8 cellular contexts compared by ENCODE assay signal in the genomic region with DNA sequence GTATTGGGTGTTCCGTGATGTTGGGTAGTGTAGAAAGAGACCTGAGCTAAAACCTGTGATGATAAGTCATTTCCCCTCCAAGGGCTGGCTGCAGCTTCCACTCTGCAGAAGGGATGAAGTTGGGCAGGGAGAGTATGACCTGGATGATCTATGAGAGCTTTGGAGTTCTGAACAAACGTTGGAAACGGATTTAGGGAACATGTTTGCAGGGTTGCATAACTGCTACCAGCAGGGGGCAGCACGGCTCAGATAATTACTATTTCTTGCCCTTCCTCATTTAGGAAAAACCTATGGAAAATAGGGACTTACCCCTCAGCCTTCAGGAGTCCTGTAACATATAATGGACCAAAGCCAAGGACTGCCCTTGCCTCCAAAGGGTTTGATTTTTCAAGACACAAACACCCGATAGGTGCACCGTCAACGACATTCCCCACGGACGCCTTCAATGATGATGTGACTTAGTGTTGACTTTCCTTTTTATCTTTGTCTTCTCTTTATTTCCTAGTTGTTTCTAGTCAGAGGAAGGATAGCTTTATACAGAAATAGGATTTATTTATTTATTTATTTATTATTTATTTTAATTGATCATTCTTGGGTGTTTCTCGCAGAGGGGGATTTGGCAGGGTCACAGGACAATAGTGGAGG.
DNase-seq lines count a peak whose midpoint lies in the region; ATAC-seq and TF ChIP-seq lines count a peak whose summit lies in the region.

No MANE protein-coding gene starts in this region.

- POLR2A ChIA-PET in PC-3 (lab: Charles Lee; ENCODE audit: unreplicated experiment) = no interaction called here

- H3K27ac ChIP-seq in PC-3 (ENCODE audit: low read length) = no peak overlapping the region
- no peak overlapping the region for H3K27ac ChIP-seq in iPS DF 6.9 (ENCODE audit: low read length)

- H3K4me1 Mint-ChIP-seq in activated T-helper 2 cell treated with anti-CD3 and anti-CD28 coated beads, Interferon-gamma antibody, Interleukin-2, Interleukin-4, amounts not matched to agents 10 μg/mL and 5 μg/mL and 100 μg/mL, durations not matched to agents 14 hours and 24 hours and 36 hours (ENCODE audit: low read depth) = no peaks in the 10 kb centered on the region

- ATAC-seq in PC-3 = peak; percentile 51; the same call in 1 of the 2 replicates

- no peaks in the 10 kb centered on the region for H4K20me1 ChIP-seq in PC-3 (ENCODE audit: low read length)

- CTCF ChIA-PET in PC-3 (lab: Charles Lee) = interaction anchor here (0.6 kb wide), 2 partner anchors 79 to 353 kb away, joined by 4 read pairs; no protein-coding TSS in a partner anchor

- no peak overlapping the region for H3K27ac Mint-ChIP-seq in activated T-helper 2 cell treated with anti-CD3 and anti-CD28 coated beads, Interferon-gamma antibody, Interleukin-2, Interleukin-4, amounts not matched to agents 10 μg/mL and 5 μg/mL and 100 μg/mL, durations not matched to agents 14 hours and 24 hours and 36 hours

- in situ Hi-C loops in astrocyte of the spinal cord (cut with HindIII; ENCODE audit: low sequenced_read_pairs) = no loop called here

- H3K9me3 ChIP-seq in PC-3 (ENCODE audit: low read length) (no peaks in the 10 kb centered on the region), iPS DF 6.9 (ENCODE audit: control insufficient read depth, insufficient read depth, low read length) (no peaks in the 10 kb centered on the region)

- no TSS peak for BruUV-seq in PC-3 (replicated peaks; lab: Mats Ljungman, UMichigan)

- intact Hi-C loops in PC-3 (cut with micrococcal nuclease) = loop anchor here (1.0 kb wide), 2 partner anchors 74 to 287 kb away; no protein-coding TSS in a partner anchor
- intact Hi-C loops in activated T-helper 2 cell treated with anti-CD3 and anti-CD28 coated beads, Interferon-gamma antibody, Interleukin-2, Interleukin-4, amounts not matched to agents 10 μg/mL and 5 μg/mL and 100 μg/mL, durations not matched to agents 14 hours and 24 hours and 36 hours (cut with micrococcal nuclease) = loop anchor here (1.0 kb wide), 2 partner anchors 74 to 287 kb away; no protein-coding TSS in a partner anchor

- H3K27me3 ChIP-seq in PC-3 (ENCODE audit: low read length) = no peaks in the 10 kb centered on the region
- H3K27me3 ChIP-seq in iPS DF 6.9 (ENCODE audit: control insufficient read depth, insufficient read depth, low read length) = no peaks in the 10 kb centered on the region

- H3F3A ChIP-seq in PC-3 (ENCODE audit: low read length, unreplicated experiment) = no peaks in the 10 kb centered on the region

- TF ChIP-seq CTCF in AG10803 (conservative IDR thresholded peaks at IDR 0.05; ENCODE audit: low read length) (peak; percentile 88), PC-3 (conservative IDR thresholded peaks at IDR 0.05; ENCODE audit: low read depth, low read length) (peak; percentile 74), astrocyte of the spinal cord (IDR thresholded peaks at IDR 0.05; ENCODE audit: low read depth, low read length) (peak; percentile 75)

- no CpG with 5 or more reads among the region's 10 CpGs for WGBS in iPS DF 6.9 (ENCODE audit: insufficient coverage, insufficient read length)

- peaks cover 3% of the 10 kb centered on the region for H3K27me3 Mint-ChIP-seq in activated T-helper 2 cell treated with anti-CD3 and anti-CD28 coated beads, Interferon-gamma antibody, Interleukin-2, Interleukin-4, amounts not matched to agents 10 μg/mL and 5 μg/mL and 100 μg/mL, durations not matched to agents 14 hours and 24 hours and 36 hours (ENCODE audit: low read depth)

- H3K4me3 ChIP-seq in AG10803 (ENCODE audit: low read length) (no peak overlapping the region), PC-3 (ENCODE audit: low read length) (no peak overlapping the region), astrocyte of the spinal cord (ENCODE audit: low read depth, low read length) (no peak overlapping the region), iPS DF 6.9 (ENCODE audit: low read length) (no peak overlapping the region)

- H3K9ac ChIP-seq in PC-3 (ENCODE audit: low read length) = no peak overlapping the region

- H3K36me3 ChIP-seq in PC-3 (ENCODE audit: low read depth, low read length) (no peaks in the 10 kb centered on the region), iPS DF 6.9 (ENCODE audit: control insufficient read depth, insufficient read depth, low read length) (no peaks in the 10 kb centered on the region)

- no peak overlapping the region for H2AFZ ChIP-seq in PC-3 (ENCODE audit: low read length)

- no peaks in the 10 kb centered on the region for H3K79me2 ChIP-seq in PC-3 (ENCODE audit: low read length)

- no peak overlapping the region for H3K4me3 Mint-ChIP-seq in activated T-helper 2 cell treated with anti-CD3 and anti-CD28 coated beads, Interferon-gamma antibody, Interleukin-2, Interleukin-4, amounts not matched to agents 10 μg/mL and 5 μg/mL and 100 μg/mL, durations not matched to agents 14 hours and 24 hours and 36 hours (ENCODE audit: low read depth)

- H3K4me1 ChIP-seq in PC-3 (ENCODE audit: insufficient read depth, low read length) (no peaks in the 10 kb centered on the region), iPS DF 6.9 (ENCODE audit: control insufficient read depth, insufficient read depth, low read length) (peaks cover 4% of the 10 kb centered on the region; the same call in 1 of the 2 replicates)

- DNase-seq in AG10803 (ENCODE audit: low read depth) (peak; percentile 58), GM19238 (ENCODE audit: insufficient read length, low spot score) (peak; percentile 4), PC-3 (peak; percentile 74), astrocyte of the spinal cord (ENCODE audit: low read depth, low spot score) (peak; percentile 60), iPS DF 6.9 (ENCODE audit: low read depth, low spot score) (peak; percentile 50)
- peak; percentile 21 for DNase-seq in stimulated activated CD4-positive, alpha-beta T cell treated with anti-CD3 and anti-CD28 coated beads, Interleukin-4, amount 100 ng/mL, for 1 hour
- no peak for DNase-seq in central memory CD4-positive, alpha-beta T cell
- DNase-seq in activated T-helper 2 cell treated with anti-CD3 and anti-CD28 coated beads, Interferon-gamma antibody, Interleukin-2, Interleukin-4, amounts not matched to agents 10 μg/mL and 5 μg/mL and 100 μg/mL, durations not matched to agents 14 hours and 24 hours and 36 hours (ENCODE audit: low spot score) = no peak

- no peaks in the 10 kb centered on the region for H3K9me2 ChIP-seq in PC-3 (replicated peaks; ENCODE audit: low read length)

- H3K36me3 Mint-ChIP-seq in activated T-helper 2 cell treated with anti-CD3 and anti-CD28 coated beads, Interferon-gamma antibody, Interleukin-2, Interleukin-4, amounts not matched to agents 10 μg/mL and 5 μg/mL and 100 μg/mL, durations not matched to agents 14 hours and 24 hours and 36 hours (ENCODE audit: low read depth) = no peaks in the 10 kb centered on the region

- H3K9me3 Mint-ChIP-seq in activated T-helper 2 cell treated with anti-CD3 and anti-CD28 coated beads, Interferon-gamma antibody, Interleukin-2, Interleukin-4, amounts not matched to agents 10 μg/mL and 5 μg/mL and 100 μg/mL, durations not matched to agents 14 hours and 24 hours and 36 hours = no peaks in the 10 kb centered on the region

- no peak overlapping the region for H3K4me2 ChIP-seq in PC-3 (ENCODE audit: low read length)

Comparison
In these comparisons a context has a peak if more than half of its experiments do, and no peak if none do; other contexts are left out.
1. DNase-seq: peak in AG10803 (single experiment), GM19238 (single experiment), PC-3 (single experiment), astrocyte of the spinal cord (single experiment), iPS DF 6.9 (single experiment) and stimulated activated CD4-positive, alpha-beta T cell treated with anti-CD3 and anti-CD28 coated beads, Interleukin-4, amount 100 ng/mL, for 1 hour (single experiment); none in central memory CD4-positive, alpha-beta T cell (single experiment) and activated T-helper 2 cell treated with anti-CD3 and anti-CD28 coated beads, Interferon-gamma antibody, Interleukin-2, Interleukin-4, amounts not matched to agents 10 μg/mL and 5 μg/mL and 100 μg/mL, durations not matched to agents 14 hours and 24 hours and 36 hours (single experiment).
2. Peak in every context shown above with its lines, with median percentiles within 50 percentile points of each other: CTCF ChIP-seq.